25 cellular contexts compared by ENCODE assay signal in genomic region chr3:56884387-56884786, GRCh38.
DNase-seq lines count a peak whose midpoint lies in the region; ATAC-seq and TF ChIP-seq lines count a peak whose summit lies in the region.
"Had no signal": no experiment of that assay in that cellular context is flagged by ENCODE, and none has a peak within 500 bp of the region (broad histone marks: within the 10 kb centered on the region; RNA-seq: fewer than 3 reads in every experiment).

No MANE protein-coding gene starts in this region.

- H3K9ac ChIP-seq in PC-3 (ENCODE audit: low read length) (no peak overlapping the region), Karpas-422 (ENCODE audit: low read length) (no peak overlapping the region)

- BruUV-seq in MCF 10A (replicated peaks; lab: Mats Ljungman, UMichigan) (no TSS peak), PC-3 (replicated peaks; lab: Mats Ljungman, UMichigan) (no TSS peak)

- H3K27ac Mint-ChIP-seq in MCF 10A (ENCODE audit: low read depth, unreplicated experiment) = no peak overlapping the region
- peak overlapping the region; percentile 86 to 92 for H3K27ac Mint-ChIP-seq in effector memory CD8-positive, alpha-beta T cell
- peak overlapping the region in 7 of 10 donors; percentile 6 to 91 (median 54) for H3K27ac Mint-ChIP-seq in naive thymus-derived CD8-positive, alpha-beta T cell
- H3K27ac Mint-ChIP-seq: activated naive CD4-positive, alpha-beta T cell treated with anti-CD3 and anti-CD28 coated beads, Interleukin-2, amount 10 ng/mL, durations not matched to agents 7 days and 5 days; activated T-cell treated with anti-CD3 and anti-CD28 coated beads, Interleukin-2, amount 50 U/mL, for 72 hours; stimulated activated naive B cell treated with anti-CD40 and anti-IgM and Interleukin-4, amounts not matched to agents 10 μg/mL and 1 μg/mL and 100 μg/mL, for 72 hours had no signal

- intact Hi-C loops in MCF 10A (cut with micrococcal nuclease) = no loop called here
- intact Hi-C loops in breast epithelium (cut with DNase I; ENCODE audit: low total_unique reads) = no loop called here
- intact Hi-C loops in PC-3 (cut with micrococcal nuclease) = no loop called here
- intact Hi-C loops in head of caudate nucleus (cut with DNase I) = no loop called here

- H3K27ac ChIP-seq in breast epithelium (no peak overlapping the region), PC-3 (ENCODE audit: low read length) (no peak overlapping the region), Karpas-422 (ENCODE audit: low read length) (no peak overlapping the region)
- H3K27ac ChIP-seq: SK-N-MC, suprapubic skin, WERI-Rb-1 had no signal

- no peak for TF ChIP-seq POLR2A in breast epithelium (IDR thresholded peaks at IDR 0.05)

- no peak overlapping the region for H3K4me3 Mint-ChIP-seq in MCF 10A (ENCODE audit: unreplicated experiment)
- H3K4me3 Mint-ChIP-seq in effector memory CD8-positive, alpha-beta T cell = no peak overlapping the region
- H3K4me3 Mint-ChIP-seq in naive thymus-derived CD8-positive, alpha-beta T cell = no peak overlapping the region
- H3K4me3 Mint-ChIP-seq: activated CD4-positive, alpha-beta T cell treated with anti-CD3 and anti-CD28 coated beads, Interleukin-2, amount 10 ng/mL, durations not matched to agents 24 days and 14 days; activated naive CD4-positive, alpha-beta T cell treated with anti-CD3 and anti-CD28 coated beads, Interleukin-2, amount 10 ng/mL, durations not matched to agents 7 days and 5 days; activated T-cell treated with anti-CD3 and anti-CD28 coated beads, Interleukin-2, amount 50 U/mL, for 72 hours; stimulated activated naive B cell treated with anti-CD40 and anti-IgM and Interleukin-4, amounts not matched to agents 10 μg/mL and 1 μg/mL and 100 μg/mL, for 72 hours had no signal

- H3K9me3 ChIP-seq in breast epithelium (no peaks in the 10 kb centered on the region), PC-3 (ENCODE audit: low read length) (no peaks in the 10 kb centered on the region), Karpas-422 (ENCODE audit: low read length) (no peaks in the 10 kb centered on the region)
- H3K9me3 ChIP-seq: suprapubic skin had no signal

- no peaks in the 10 kb centered on the region for H3F3A ChIP-seq in PC-3 (ENCODE audit: low read length, unreplicated experiment)

- H3K79me2 ChIP-seq in PC-3 (ENCODE audit: low read length) (no peaks in the 10 kb centered on the region), Karpas-422 (ENCODE audit: low read length) (no peaks in the 10 kb centered on the region)

- H3K4me2 ChIP-seq in PC-3 (ENCODE audit: low read length) (peak overlapping the region; percentile 20; the same call in 1 of the 2 replicates), Karpas-422 (ENCODE audit: low read depth, low read length, poor library complexity, severe bottlenecking) (no peak overlapping the region)

- no peaks in the 10 kb centered on the region for H3K36me3 ChIP-seq in breast epithelium
- H3K36me3 ChIP-seq in PC-3 (ENCODE audit: low read depth, low read length) = no peaks in the 10 kb centered on the region
- no peaks in the 10 kb centered on the region for H3K36me3 ChIP-seq in Karpas-422 (ENCODE audit: insufficient read depth, low read length)
- H3K36me3 ChIP-seq: suprapubic skin, WERI-Rb-1 had no signal

- H4K20me1 ChIP-seq in PC-3 (ENCODE audit: low read length) = no peaks in the 10 kb centered on the region
- H4K20me1 ChIP-seq in Karpas-422 (ENCODE audit: insufficient read depth, low read depth, low read length) = peaks cover 5% of the 10 kb centered on the region; the same call in 1 of the 2 replicates

- TF ChIP-seq CTCF in MCF 10A (IDR thresholded peaks at IDR 0.05; ENCODE audit: unreplicated experiment) (no peak), breast epithelium (IDR thresholded peaks at IDR 0.05) (no peak), PC-3 (conservative IDR thresholded peaks at IDR 0.05; ENCODE audit: low read depth, low read length) (no peak)

- no peaks in the 10 kb centered on the region for H3K27me3 Mint-ChIP-seq in MCF 10A (ENCODE audit: insufficient read depth, unreplicated experiment)
- no peaks in the 10 kb centered on the region for H3K27me3 Mint-ChIP-seq in effector memory CD8-positive, alpha-beta T cell
- H3K27me3 Mint-ChIP-seq in naive thymus-derived CD8-positive, alpha-beta T cell = no peaks in the 10 kb centered on the region
- H3K27me3 Mint-ChIP-seq: activated CD4-positive, alpha-beta T cell treated with anti-CD3 and anti-CD28 coated beads, Interleukin-2, amount 10 ng/mL, durations not matched to agents 24 days and 14 days; activated naive CD4-positive, alpha-beta T cell treated with anti-CD3 and anti-CD28 coated beads, Interleukin-2, amount 10 ng/mL, durations not matched to agents 7 days and 5 days; stimulated activated naive B cell treated with anti-CD40 and anti-IgM and Interleukin-4, amounts not matched to agents 10 μg/mL and 1 μg/mL and 100 μg/mL, for 72 hours had no signal

- H3K9me3 Mint-ChIP-seq in MCF 10A (ENCODE audit: unreplicated experiment) = no peaks in the 10 kb centered on the region
- no peaks in the 10 kb centered on the region for H3K9me3 Mint-ChIP-seq in effector memory CD8-positive, alpha-beta T cell
- H3K9me3 Mint-ChIP-seq in naive thymus-derived CD8-positive, alpha-beta T cell = no peaks in the 10 kb centered on the region
- H3K9me3 Mint-ChIP-seq: activated naive CD4-positive, alpha-beta T cell treated with anti-CD3 and anti-CD28 coated beads, Interleukin-2, amount 10 ng/mL, durations not matched to agents 7 days and 5 days; activated T-cell treated with anti-CD3 and anti-CD28 coated beads, Interleukin-2, amount 50 U/mL, for 72 hours; stimulated activated naive B cell treated with anti-CD40 and anti-IgM and Interleukin-4, amounts not matched to agents 10 μg/mL and 1 μg/mL and 100 μg/mL, for 72 hours had no signal

- no peaks in the 10 kb centered on the region for H3K4me1 ChIP-seq in breast epithelium
- peaks cover 27% of the 10 kb centered on the region for H3K4me1 ChIP-seq in PC-3 (ENCODE audit: insufficient read depth, low read length)
- H3K4me1 ChIP-seq in Karpas-422 (ENCODE audit: low read length) = peaks cover 12% of the 10 kb centered on the region

- CTCF ChIA-PET in MCF 10A (lab: Yijun Ruan, JAX) (interaction anchor here (0.8 kb wide), 1 partner anchor 18 kb away, joined by 3 read pairs; no protein-coding TSS in a partner anchor), PC-3 (lab: Charles Lee) (no interaction called here)

- H3K4me3 ChIP-seq in breast epithelium (no peak overlapping the region), PC-3 (ENCODE audit: low read length) (no peak overlapping the region), Karpas-422 (ENCODE audit: low read length) (no peak overlapping the region)
- H3K4me3 ChIP-seq: K562, SK-N-MC, suprapubic skin had no signal

- no peaks in the 10 kb centered on the region for H3K36me3 Mint-ChIP-seq in MCF 10A (ENCODE audit: insufficient read depth, unreplicated experiment)
- H3K36me3 Mint-ChIP-seq in effector memory CD8-positive, alpha-beta T cell (ENCODE audit: insufficient read depth) = peaks cover 16% of the 10 kb centered on the region
- peaks cover 0 to 22% (median 21%) of the 10 kb centered on the region in 3 donors for H3K36me3 Mint-ChIP-seq in naive thymus-derived CD8-positive, alpha-beta T cell
- H3K36me3 Mint-ChIP-seq: stimulated activated naive B cell treated with anti-CD40 and anti-IgM and Interleukin-4, amounts not matched to agents 10 μg/mL and 1 μg/mL and 100 μg/mL, for 72 hours had no signal

- peak; percentile 75 for ATAC-seq in PC-3
- no peak for ATAC-seq in effector memory CD8-positive, alpha-beta T cell (replicated peaks)
- ATAC-seq in naive thymus-derived CD8-positive, alpha-beta T cell = no peak
- ATAC-seq: activated T-cell treated with anti-CD3 and anti-CD28 coated beads, Interleukin-2, amount 50 U/mL, for 72 hours; K562; stimulated activated naive B cell treated with anti-CD40 and anti-IgM and Interleukin-4, amounts not matched to agents 10 μg/mL and 1 μg/mL and 100 μg/mL, for 72 hours had no signal

- POLR2A ChIA-PET in MCF 10A (lab: Yijun Ruan, JAX) (no interaction called here), PC-3 (lab: Charles Lee; ENCODE audit: unreplicated experiment) (no interaction called here)
- POLR2A ChIA-PET in naive thymus-derived CD8-positive, alpha-beta T cell (lab: Charles Lee) = interaction anchor here (0.7 to 1.7 kb wide), 4 partner anchors 19 to 85 kb away, joined by 3 to 4 read pairs (median 4); no protein-coding TSS in a partner anchor

- H3K27me3 ChIP-seq in breast epithelium (no peaks in the 10 kb centered on the region), PC-3 (ENCODE audit: low read length) (no peaks in the 10 kb centered on the region), Karpas-422 (ENCODE audit: low read length) (no peaks in the 10 kb centered on the region)
- H3K27me3 ChIP-seq: suprapubic skin had no signal

- peak; percentile 27 for DNase-seq in MCF 10A (ENCODE audit: unreplicated experiment)
- DNase-seq in breast epithelium (ENCODE audit: low spot score in 2 of 2) = no peak
- DNase-seq in PC-3 = peak; percentile 89
- no peak for DNase-seq in effector memory CD8-positive, alpha-beta T cell
- no peak for DNase-seq in naive thymus-derived CD8-positive, alpha-beta T cell
- DNase-seq in Karpas-422 = no peak
- DNase-seq in head of caudate nucleus = no peak
- no peak for DNase-seq in activated CD8-positive, alpha-beta memory T cell treated with anti-CD3 and anti-CD28 coated beads, Interleukin-2, amount 50 U/mL, for 4 hours
- DNase-seq: 8988T; activated CD4-positive, alpha-beta T cell treated with anti-CD3 and anti-CD28 coated beads, Interleukin-2, amount 10 ng/mL, durations not matched to agents 24 days and 14 days; activated naive CD4-positive, alpha-beta T cell treated with anti-CD3 and anti-CD28 coated beads, Interleukin-2, amount 10 ng/mL, durations not matched to agents 7 days and 5 days; activated T-cell treated with anti-CD3 and anti-CD28 coated beads, Interleukin-2, amount 50 U/mL, for 72 hours; AML-193; anterior cingulate cortex; COR-L47; DMS79; foreskin melanocyte; mesendoderm; NCI-H524 treated with DMSO at 0.1 percent for 48 hours; stimulated activated CD4-positive, alpha-beta T cell treated with anti-CD3 and anti-CD28 coated beads, Interleukin-4, amount 100 ng/mL, for 24 hours; stimulated activated naive B cell treated with anti-CD40 and anti-IgM and Interleukin-4, amounts not matched to agents 10 μg/mL and 1 μg/mL and 100 μg/mL, for 72 hours; WERI-Rb-1 had no signal

- H2AFZ ChIP-seq in PC-3 (ENCODE audit: low read length) (no peak overlapping the region), Karpas-422 (ENCODE audit: low read length) (no peak overlapping the region)

- peaks cover 13% of the 10 kb centered on the region for H3K4me1 Mint-ChIP-seq in MCF 10A (ENCODE audit: insufficient read depth, unreplicated experiment)
- H3K4me1 Mint-ChIP-seq in effector memory CD8-positive, alpha-beta T cell (ENCODE audit: low read depth in 2 of 2) = peaks cover 45 to 49% of the 10 kb centered on the region in 2 donors
- H3K4me1 Mint-ChIP-seq in naive thymus-derived CD8-positive, alpha-beta T cell = peaks cover 35 to 72% (median 65%) of the 10 kb centered on the region in 4 donors

- no peaks in the 10 kb centered on the region for H3K9me2 ChIP-seq in PC-3 (replicated peaks; ENCODE audit: low read length)
- H3K9me2 ChIP-seq in Karpas-422 (replicated peaks; ENCODE audit: insufficient read depth, low read length) = no peaks in the 10 kb centered on the region

Comparison
In these comparisons a context has a peak if more than half of its experiments do, and no peak if none do; other contexts are left out.
1. DNase-seq: peak in MCF 10A (single experiment) and PC-3 (single experiment); none in breast epithelium (0 of 2), effector memory CD8-positive, alpha-beta T cell (0 of 3), naive thymus-derived CD8-positive, alpha-beta T cell (0 of 10), Karpas-422 (single experiment), head of caudate nucleus (0 of 42) and activated CD8-positive, alpha-beta memory T cell treated with anti-CD3 and anti-CD28 coated beads, Interleukin-2, amount 50 U/mL, for 4 hours (single experiment).